In the genomic region with DNA sequence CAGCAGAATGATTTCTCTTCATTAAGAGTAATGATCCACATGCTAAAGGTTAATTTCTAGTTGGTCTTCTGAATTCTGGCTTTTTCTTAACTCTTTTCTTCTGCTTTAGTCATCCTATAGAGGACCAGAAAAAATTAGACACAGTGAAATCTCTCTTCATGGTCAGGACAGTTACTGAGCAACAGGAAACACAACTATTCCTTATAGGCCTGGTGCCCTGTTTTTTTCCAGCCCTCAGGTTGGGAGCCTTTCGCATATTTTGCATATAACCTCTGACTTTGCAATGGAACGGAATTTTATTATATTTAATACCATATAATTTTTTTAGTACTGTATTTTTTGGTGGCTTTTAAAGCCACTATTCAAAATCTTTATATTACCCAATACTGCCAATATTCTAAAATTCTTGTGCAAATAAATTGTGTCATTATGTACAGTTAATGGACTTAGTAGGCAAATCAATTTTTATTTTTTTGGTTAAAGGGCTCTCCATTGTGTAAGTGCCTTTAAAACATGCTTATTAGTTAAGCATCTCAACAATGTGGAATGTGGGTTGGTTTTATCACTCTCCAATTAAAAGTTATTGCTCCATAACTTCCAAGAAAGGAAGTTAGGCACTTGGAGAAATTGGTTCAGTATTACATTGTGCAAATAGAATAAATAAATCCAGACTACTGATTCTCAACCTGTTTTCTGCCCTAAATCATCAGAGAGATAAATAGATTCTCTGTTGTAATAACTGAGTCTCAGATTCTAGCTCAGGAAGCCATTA, we compare ENCODE assay signal across 16 cellular contexts. TPM values are rescaled to one million over a fixed set of nuclear protein-coding genes. Genes with fewer than 3 reads are reported as not detected.
DNase-seq lines count a peak whose midpoint lies in the region; ATAC-seq and TF ChIP-seq lines count a peak whose summit lies in the region.
"Had no signal": no experiment of that assay in that cellular context is flagged by ENCODE, and none has a peak within 500 bp of the region (broad histone marks: within the 10 kb centered on the region; RNA-seq: fewer than 3 reads in every experiment).

No MANE protein-coding gene starts in this region.

- no peaks in the 10 kb centered on the region for H3K36me3 ChIP-seq in smooth muscle cell (ENCODE audit: low read depth)

- peaks cover 7% of the 10 kb centered on the region for H3F3A ChIP-seq in smooth muscle cell (ENCODE audit: low read depth)

- DNase-seq in GM03348 (ENCODE audit: low spot score) (peak; percentile 77), foreskin fibroblast (peak; percentile 70 to 79), smooth muscle cell (lab: John Stamatoyannopoulos, UW; ENCODE audit: unreplicated experiment) (no peak), RKO (ENCODE audit: low spot score) (no peak), GM10266 (ENCODE audit: extremely low spot score) (no peak)
- no peak for DNase-seq in T-helper 2 cell treated with Interferon-gamma antibody and Interleukin-4, amounts not matched to agents 5 μg/mL and 100 μg/mL, for 36 hours (ENCODE audit: low spot score)
- DNase-seq: activated CD4-positive, alpha-beta T cell treated with anti-CD3 and anti-CD28 coated beads for 48 hours; activated T-cell treated with anti-CD3 and anti-CD28 coated beads, Interleukin-2, amount 50 U/mL, for 24 hours; Caco-2; islet precursor cell; NCI-H1048; NCI-H345; OCI-M1; stimulated activated naive CD4-positive, alpha-beta T cell treated with Interleukin-2 at 50 U/mL for 16 hours; T-helper 1 cell had no signal

- H3K9me3 ChIP-seq in smooth muscle cell (replicated peaks; ENCODE audit: low read depth) = no peaks in the 10 kb centered on the region
- H3K9me3 ChIP-seq: Caco-2 had no signal

- TF ChIP-seq CTCF in foreskin fibroblast (IDR thresholded peaks at IDR 0.05; ENCODE audit: low read depth, low read length) = no peak
- TF ChIP-seq CTCF in smooth muscle cell (IDR thresholded peaks at IDR 0.05; ENCODE audit: borderline replicate concordance, insufficient read depth, poor library complexity, severe bottlenecking) = no peak
- TF ChIP-seq CTCF in GM10266 (IDR thresholded peaks at IDR 0.05; ENCODE audit: control insufficient read depth, insufficient read depth, low read depth, missing control alignments) = no peak

- no peak overlapping the region for H3K27ac Mint-ChIP-seq in T-helper 2 cell treated with Interferon-gamma antibody and Interleukin-4, amounts not matched to agents 5 μg/mL and 100 μg/mL, for 36 hours
- H3K27ac Mint-ChIP-seq: activated T-cell treated with anti-CD3 and anti-CD28 coated beads, Interleukin-2, amount 50 U/mL, for 24 hours had no signal

- H4K20me1 ChIP-seq in smooth muscle cell (ENCODE audit: low read depth) = no peaks in the 10 kb centered on the region

- no peaks in the 10 kb centered on the region for H3K27me3 Mint-ChIP-seq in T-helper 2 cell treated with Interferon-gamma antibody and Interleukin-4, amounts not matched to agents 5 μg/mL and 100 μg/mL, for 36 hours (ENCODE audit: low read depth)
- H3K27me3 Mint-ChIP-seq: activated T-cell treated with anti-CD3 and anti-CD28 coated beads, Interleukin-2, amount 50 U/mL, for 24 hours had no signal

- no peak overlapping the region for H3K4me3 Mint-ChIP-seq in T-helper 2 cell treated with Interferon-gamma antibody and Interleukin-4, amounts not matched to agents 5 μg/mL and 100 μg/mL, for 36 hours
- H3K4me3 Mint-ChIP-seq: activated T-cell treated with anti-CD3 and anti-CD28 coated beads, Interleukin-2, amount 50 U/mL, for 24 hours had no signal

- peaks cover 41% of the 10 kb centered on the region for H3K4me1 ChIP-seq in smooth muscle cell (ENCODE audit: low read depth)

- peak overlapping the region; percentile 63 for H3K4me2 ChIP-seq in smooth muscle cell

- no peak overlapping the region for H3K9ac ChIP-seq in smooth muscle cell (ENCODE audit: low read depth)

- H3K27me3 ChIP-seq in smooth muscle cell (ENCODE audit: low read depth) = no peaks in the 10 kb centered on the region

- peaks cover 4% of the 10 kb centered on the region for H3K4me1 Mint-ChIP-seq in T-helper 2 cell treated with Interferon-gamma antibody and Interleukin-4, amounts not matched to agents 5 μg/mL and 100 μg/mL, for 36 hours (ENCODE audit: low read depth)

- no peak for ATAC-seq in SK-N-SH treated with all-trans-retinoic acid at 6 μM for 48 hours

- no peaks in the 10 kb centered on the region for H3K9me3 Mint-ChIP-seq in T-helper 2 cell treated with Interferon-gamma antibody and Interleukin-4, amounts not matched to agents 5 μg/mL and 100 μg/mL, for 36 hours
- H3K9me3 Mint-ChIP-seq: activated T-cell treated with anti-CD3 and anti-CD28 coated beads, Interleukin-2, amount 50 U/mL, for 24 hours had no signal

- H3K79me2 ChIP-seq in smooth muscle cell (ENCODE audit: low read depth) = peaks cover 6% of the 10 kb centered on the region

- H2AFZ ChIP-seq in smooth muscle cell (ENCODE audit: low read depth) = peak overlapping the region; percentile 12

- no peaks in the 10 kb centered on the region for H3K36me3 Mint-ChIP-seq in T-helper 2 cell treated with Interferon-gamma antibody and Interleukin-4, amounts not matched to agents 5 μg/mL and 100 μg/mL, for 36 hours (ENCODE audit: low read depth)

- H3K4me3 ChIP-seq in foreskin fibroblast (ENCODE audit: low read depth in 1 of 2, low read length in 2 of 2) = no peak overlapping the region
- no peak overlapping the region for H3K4me3 ChIP-seq in smooth muscle cell

- WGBS in smooth muscle cell (ENCODE audit: low lambda C conversion rate) = 80% methylated on average over 2 of the region's 2 CpGs

- H3K27ac ChIP-seq in smooth muscle cell (ENCODE audit: low read depth) = peak overlapping the region; percentile 55

TF ChIP-seq in SK-N-SH treated with all-trans-retinoic acid at 6 μM for 48 hours, 23 proteins besides CTCF, POLR2A, EP300 and RAD21:
- TF ChIP-seq ZNF8 (CRISPR knock-in tag; IDR thresholded peaks at IDR 0.05) (no peak), ISL1 (CRISPR knock-in tag; IDR thresholded peaks at IDR 0.05) (peak; percentile 70)

RNA-seq across cellular contexts. Expression of gene ARL4A, which starts 22.5 kb away (rescaled TPM):
- 86.6 and 112 TPM in 2 replicates for total RNA-seq in smooth muscle cell
- 97.3 and 113 TPM in 2 replicates for polyA plus RNA-seq in smooth muscle cell

Comparison
In these comparisons a context has a peak if more than half of its experiments do, and no peak if none do; other contexts are left out.
1. DNase-seq: peak in GM03348 (single experiment) and foreskin fibroblast (2 of 2); none in smooth muscle cell (single experiment), T-helper 2 cell treated with Interferon-gamma antibody and Interleukin-4, amounts not matched to agents 5 μg/mL and 100 μg/mL, for 36 hours (single experiment), RKO (single experiment) and GM10266 (single experiment).